13 cellular contexts compared by ENCODE assay signal in genomic region chr3:52318186-52318793, GRCh38. TPM values are rescaled to one million over a fixed set of nuclear protein-coding genes. Genes with fewer than 3 reads are reported as not detected.
A peak's percentile ranks its signal among the peaks of the same experiment; 100 is the strongest.
DNase-seq lines count a peak whose midpoint lies in the region; ATAC-seq and TF ChIP-seq lines count a peak whose summit lies in the region.
"Had no signal": no experiment of that assay in that cellular context is flagged by ENCODE, and none has a peak within 500 bp of the region (broad histone marks: within the 10 kb centered on the region; RNA-seq: fewer than 3 reads in every experiment).

No MANE protein-coding gene starts in this region.

- ATAC-seq in GM19463 (IDR thresholded peaks at IDR 0.05; ENCODE audit: unreplicated experiment): no peak

- H3K4me2 ChIP-seq in BLaER1 treated with 17β-estradiol and CSF1 and Interleukin-3, amounts not matched to agents 10 nM and 100 nM: peak overlapping the region; percentile 74 to 92 (median 85)

- TF ChIP-seq CTCF in left ventricle myocardium inferior (IDR thresholded peaks at IDR 0.05; ENCODE audit: borderline replicate concordance): no peak
- no peak for TF ChIP-seq CTCF in nephron (IDR thresholded peaks at IDR 0.05; ENCODE audit: unreplicated experiment in 3 of 3)

- peak overlapping the region; percentile 26 to 35 (median 28) for H3K4me3 Mint-ChIP-seq in nephron
- H3K4me3 Mint-ChIP-seq in activated T-helper 1 cell treated with anti-CD3 and anti-CD28 coated beads, Interleukin-12 subunit alpha, Interleukin-12 subunit beta, Interleukin-2, Interleukin-4 antibody, amounts not matched to agents 30 ng/mL and 10 ng/mL and 1 ng/mL, durations not matched to agents 14 hours and 24 hours and 36 hours: no peak overlapping the region

- DNase-seq in left ventricle myocardium inferior: no peak
- DNase-seq in ACHN: no peak
- DNase-seq in activated T-helper 1 cell treated with anti-CD3 and anti-CD28 coated beads, Interleukin-12 subunit alpha, Interleukin-12 subunit beta, Interleukin-2, Interleukin-4 antibody, amounts not matched to agents 30 ng/mL and 10 ng/mL and 1 ng/mL, durations not matched to agents 14 hours and 24 hours and 36 hours (ENCODE audit: low spot score): no peak
- DNase-seq in OCI-M2 (lab: John Stamatoyannopoulos, UW; ENCODE audit: unreplicated experiment): no peak
- DNase-seq: dorsolateral prefrontal cortex, NCI-H1694 treated with DMSO at 0.1 percent for 48 hours had no signal

- H3K36me3 Mint-ChIP-seq in nephron (ENCODE audit: low read depth): peaks cover 3% of the 10 kb centered on the region
- H3K36me3 Mint-ChIP-seq in activated T-helper 1 cell treated with anti-CD3 and anti-CD28 coated beads, Interleukin-12 subunit alpha, Interleukin-12 subunit beta, Interleukin-2, Interleukin-4 antibody, amounts not matched to agents 30 ng/mL and 10 ng/mL and 1 ng/mL, durations not matched to agents 14 hours and 24 hours and 36 hours (ENCODE audit: low read depth): peaks cover 2% of the 10 kb centered on the region
- H3K36me3 Mint-ChIP-seq: activated naive CD4-positive, alpha-beta T cell treated with anti-CD3 and anti-CD28 coated beads, Interleukin-2, amount 50 U/mL, for 72 hours had no signal

- peaks cover 0 to 4% (median 0%) of the 10 kb centered on the region in 11 experiments; a peak in 1 of 22 replicates for H3K36me3 ChIP-seq in BLaER1 treated with 17β-estradiol and CSF1 and Interleukin-3, amounts not matched to agents 10 nM and 100 nM
- H3K36me3 ChIP-seq in HUES48 (ENCODE audit: control insufficient read depth, insufficient read depth, low read length) (no peaks in the 10 kb centered on the region), left ventricle myocardium inferior (no peaks in the 10 kb centered on the region)
- H3K36me3 ChIP-seq: breast epithelium had no signal

- H3K27me3 ChIP-seq in BLaER1 treated with 17β-estradiol and CSF1 and Interleukin-3, amounts not matched to agents 10 nM and 100 nM: 0 out of 22 replicates have a peak, but pooled peaks cover 0 to 7% (median 0%) of the 10 kb centered on the region in 11 experiments
- H3K27me3 ChIP-seq in HUES48 (ENCODE audit: control insufficient read depth, insufficient read depth, low read length) (peaks cover 11% of the 10 kb centered on the region), left ventricle myocardium inferior (ENCODE audit: low read depth) (no peaks in the 10 kb centered on the region)
- H3K27me3 ChIP-seq: breast epithelium, dorsolateral prefrontal cortex had no signal

- no peaks in the 10 kb centered on the region for H3K9me3 ChIP-seq in BLaER1 treated with 17β-estradiol and CSF1 and Interleukin-3, amounts not matched to agents 10 nM and 100 nM (replicated peaks in 1 of 11)
- no peaks in the 10 kb centered on the region for H3K9me3 ChIP-seq in HUES48 (ENCODE audit: control insufficient read depth, insufficient read depth, low read length)
- H3K9me3 ChIP-seq in left ventricle myocardium inferior (replicated peaks): no peaks in the 10 kb centered on the region
- H3K9me3 ChIP-seq: breast epithelium had no signal

- H3K27ac Mint-ChIP-seq in nephron: no peak overlapping the region
- H3K27ac Mint-ChIP-seq in activated T-helper 1 cell treated with anti-CD3 and anti-CD28 coated beads, Interleukin-12 subunit alpha, Interleukin-12 subunit beta, Interleukin-2, Interleukin-4 antibody, amounts not matched to agents 30 ng/mL and 10 ng/mL and 1 ng/mL, durations not matched to agents 14 hours and 24 hours and 36 hours: no peak overlapping the region

- no peak overlapping the region; a peak in 1 of 22 replicates for H3K27ac ChIP-seq in BLaER1 treated with 17β-estradiol and CSF1 and Interleukin-3, amounts not matched to agents 10 nM and 100 nM
- H3K27ac ChIP-seq in HUES48 (ENCODE audit: low read depth, low read length): no peak overlapping the region
- peak overlapping the region; percentile 27 for H3K27ac ChIP-seq in left ventricle myocardium inferior (replicated peaks)
- H3K27ac ChIP-seq: dorsolateral prefrontal cortex, SK-N-MC had no signal

- H3K4me3 ChIP-seq in BLaER1 treated with 17β-estradiol and CSF1 and Interleukin-3, amounts not matched to agents 10 nM and 100 nM: peak overlapping the region in 3 of 10 experiments; percentile 15 to 56 (median 24); a peak in 1 of 20 replicates
- H3K4me3 ChIP-seq in HUES48 (ENCODE audit: low read depth, low read length) (peak overlapping the region; percentile 51; the same call in 1 of the 2 replicates), left ventricle myocardium inferior (peak overlapping the region; percentile 58)

- intact Hi-C loops in left ventricle myocardium inferior (cut with micrococcal nuclease): no loop called here
- intact Hi-C loops in activated T-helper 1 cell treated with anti-CD3 and anti-CD28 coated beads, Interleukin-12 subunit alpha, Interleukin-12 subunit beta, Interleukin-2, Interleukin-4 antibody, amounts not matched to agents 30 ng/mL and 10 ng/mL and 1 ng/mL, durations not matched to agents 14 hours and 24 hours and 36 hours (cut with micrococcal nuclease): no loop called here

- in situ Hi-C loops in ACHN (cut with HindIII; ENCODE audit: low pct_ligation_motif_present, low pct_unique_long_range_greater_than_20kb, low sequenced_read_pairs): no loop called here

- peaks cover 15% of the 10 kb centered on the region for H3K4me1 Mint-ChIP-seq in nephron
- H3K4me1 Mint-ChIP-seq in activated T-helper 1 cell treated with anti-CD3 and anti-CD28 coated beads, Interleukin-12 subunit alpha, Interleukin-12 subunit beta, Interleukin-2, Interleukin-4 antibody, amounts not matched to agents 30 ng/mL and 10 ng/mL and 1 ng/mL, durations not matched to agents 14 hours and 24 hours and 36 hours (ENCODE audit: low read depth): peaks cover 15% of the 10 kb centered on the region

- peaks cover 14% of the 10 kb centered on the region for H3K27me3 Mint-ChIP-seq in nephron (ENCODE audit: low read depth)
- no peaks in the 10 kb centered on the region for H3K27me3 Mint-ChIP-seq in activated T-helper 1 cell treated with anti-CD3 and anti-CD28 coated beads, Interleukin-12 subunit alpha, Interleukin-12 subunit beta, Interleukin-2, Interleukin-4 antibody, amounts not matched to agents 30 ng/mL and 10 ng/mL and 1 ng/mL, durations not matched to agents 14 hours and 24 hours and 36 hours (ENCODE audit: insufficient read depth)

- no peaks in the 10 kb centered on the region for H3K9me3 Mint-ChIP-seq in nephron
- H3K9me3 Mint-ChIP-seq in activated T-helper 1 cell treated with anti-CD3 and anti-CD28 coated beads, Interleukin-12 subunit alpha, Interleukin-12 subunit beta, Interleukin-2, Interleukin-4 antibody, amounts not matched to agents 30 ng/mL and 10 ng/mL and 1 ng/mL, durations not matched to agents 14 hours and 24 hours and 36 hours: no peaks in the 10 kb centered on the region
- H3K9me3 Mint-ChIP-seq: activated naive CD4-positive, alpha-beta T cell treated with anti-CD3 and anti-CD28 coated beads, Interleukin-2, amount 50 U/mL, for 72 hours had no signal

- peaks cover 0 to 66% (median 0%) of the 10 kb centered on the region in 11 experiments; a peak in 6 of 22 replicates for H4K20me1 ChIP-seq in BLaER1 treated with 17β-estradiol and CSF1 and Interleukin-3, amounts not matched to agents 10 nM and 100 nM

- H3K4me1 ChIP-seq in BLaER1 treated with 17β-estradiol and CSF1 and Interleukin-3, amounts not matched to agents 10 nM and 100 nM: peaks cover 39 to 56% (median 50%) of the 10 kb centered on the region in 10 experiments
- H3K4me1 ChIP-seq in HUES48 (ENCODE audit: control insufficient read depth, insufficient read depth, low read length) (no peaks in the 10 kb centered on the region), left ventricle myocardium inferior (peaks cover 36% of the 10 kb centered on the region)
- H3K4me1 ChIP-seq: breast epithelium had no signal

- peak overlapping the region in 2 of 11 experiments; percentile 6 to 29; a peak in 1 of 22 replicates for H3K9ac ChIP-seq in BLaER1 treated with 17β-estradiol and CSF1 and Interleukin-3, amounts not matched to agents 10 nM and 100 nM
- no peak overlapping the region for H3K9ac ChIP-seq in HUES48 (ENCODE audit: low read depth, low read length)

RNA-seq across cellular contexts. Expression of gene DNAH1, which starts 2.2 kb away (rescaled TPM):
- 2.2 TPM for total RNA-seq in left ventricle myocardium inferior
- 12.1 and 12.2 TPM in 2 replicates for total RNA-seq in activated T-helper 1 cell treated with anti-CD3 and anti-CD28 coated beads, Interleukin-12 subunit alpha, Interleukin-12 subunit beta, Interleukin-2, Interleukin-4 antibody, amounts not matched to agents 30 ng/mL and 10 ng/mL and 1 ng/mL, durations not matched to agents 14 hours and 24 hours and 36 hours

RNA-seq across cellular contexts. Expression of gene GLYCTK, which starts 30.7 kb away (rescaled TPM):
- 4.0 TPM for total RNA-seq in left ventricle myocardium inferior
- total RNA-seq in activated T-helper 1 cell treated with anti-CD3 and anti-CD28 coated beads, Interleukin-12 subunit alpha, Interleukin-12 subunit beta, Interleukin-2, Interleukin-4 antibody, amounts not matched to agents 30 ng/mL and 10 ng/mL and 1 ng/mL, durations not matched to agents 14 hours and 24 hours and 36 hours: 17.0 and 18.3 TPM in 2 replicates

RNA-seq across cellular contexts. Expression of gene WDR82, which starts 39.8 kb away (rescaled TPM):
- 61.6 TPM for total RNA-seq in left ventricle myocardium inferior
- 105 and 107 TPM in 2 replicates for total RNA-seq in activated T-helper 1 cell treated with anti-CD3 and anti-CD28 coated beads, Interleukin-12 subunit alpha, Interleukin-12 subunit beta, Interleukin-2, Interleukin-4 antibody, amounts not matched to agents 30 ng/mL and 10 ng/mL and 1 ng/mL, durations not matched to agents 14 hours and 24 hours and 36 hours
